1 cellular context compared by ENCODE assay signal in the genomic region with DNA sequence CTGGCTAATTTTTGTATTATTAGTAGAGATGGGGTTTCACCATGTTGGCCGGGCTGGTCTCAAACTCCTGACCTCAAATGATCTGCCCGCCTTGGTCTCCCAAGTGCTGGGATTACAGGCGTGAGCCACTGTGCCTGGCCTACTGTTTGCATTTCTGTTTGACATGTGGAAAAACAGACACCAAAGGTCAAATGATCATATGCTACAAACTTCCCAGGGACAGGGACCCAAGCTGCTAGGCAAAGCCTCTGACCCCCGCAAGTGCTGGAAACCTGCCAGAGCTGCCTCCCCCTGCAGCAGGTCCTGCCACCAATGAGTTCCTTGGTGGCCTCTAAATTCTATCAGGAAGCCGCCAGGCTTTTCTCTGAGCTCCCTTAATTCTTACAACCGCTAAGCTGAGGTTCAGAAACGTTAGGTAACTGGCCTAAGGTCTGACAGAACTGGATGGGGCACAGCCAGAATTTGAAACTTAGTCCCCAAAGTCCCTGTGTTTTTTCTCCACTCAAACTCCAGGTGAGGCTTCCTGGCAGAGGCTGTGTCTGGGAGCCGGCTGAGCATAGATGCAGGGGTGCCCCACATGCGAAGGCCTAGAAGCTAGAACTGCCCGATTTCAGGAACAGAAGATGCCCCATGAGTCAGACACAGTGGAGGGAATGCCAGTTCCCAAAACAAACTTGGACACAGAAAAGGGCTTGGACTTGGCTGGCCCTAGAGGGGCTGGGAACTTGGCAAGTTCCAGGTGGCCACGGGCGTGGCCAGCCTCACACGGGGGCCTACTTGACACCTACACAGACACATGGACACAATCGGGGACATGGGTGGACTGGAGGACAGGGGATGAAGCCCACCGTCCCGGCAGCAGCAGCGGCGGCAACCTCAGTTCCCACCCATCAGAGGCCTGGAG.
TF ChIP-seq lines count a peak whose summit lies in the region.

No MANE protein-coding gene starts in this region.

TF ChIP-seq in HepG2, 621 proteins besides CTCF, POLR2A, EP300 and RAD21 (continued from another document and continues in another):
- TF ChIP-seq, protein P1, sequence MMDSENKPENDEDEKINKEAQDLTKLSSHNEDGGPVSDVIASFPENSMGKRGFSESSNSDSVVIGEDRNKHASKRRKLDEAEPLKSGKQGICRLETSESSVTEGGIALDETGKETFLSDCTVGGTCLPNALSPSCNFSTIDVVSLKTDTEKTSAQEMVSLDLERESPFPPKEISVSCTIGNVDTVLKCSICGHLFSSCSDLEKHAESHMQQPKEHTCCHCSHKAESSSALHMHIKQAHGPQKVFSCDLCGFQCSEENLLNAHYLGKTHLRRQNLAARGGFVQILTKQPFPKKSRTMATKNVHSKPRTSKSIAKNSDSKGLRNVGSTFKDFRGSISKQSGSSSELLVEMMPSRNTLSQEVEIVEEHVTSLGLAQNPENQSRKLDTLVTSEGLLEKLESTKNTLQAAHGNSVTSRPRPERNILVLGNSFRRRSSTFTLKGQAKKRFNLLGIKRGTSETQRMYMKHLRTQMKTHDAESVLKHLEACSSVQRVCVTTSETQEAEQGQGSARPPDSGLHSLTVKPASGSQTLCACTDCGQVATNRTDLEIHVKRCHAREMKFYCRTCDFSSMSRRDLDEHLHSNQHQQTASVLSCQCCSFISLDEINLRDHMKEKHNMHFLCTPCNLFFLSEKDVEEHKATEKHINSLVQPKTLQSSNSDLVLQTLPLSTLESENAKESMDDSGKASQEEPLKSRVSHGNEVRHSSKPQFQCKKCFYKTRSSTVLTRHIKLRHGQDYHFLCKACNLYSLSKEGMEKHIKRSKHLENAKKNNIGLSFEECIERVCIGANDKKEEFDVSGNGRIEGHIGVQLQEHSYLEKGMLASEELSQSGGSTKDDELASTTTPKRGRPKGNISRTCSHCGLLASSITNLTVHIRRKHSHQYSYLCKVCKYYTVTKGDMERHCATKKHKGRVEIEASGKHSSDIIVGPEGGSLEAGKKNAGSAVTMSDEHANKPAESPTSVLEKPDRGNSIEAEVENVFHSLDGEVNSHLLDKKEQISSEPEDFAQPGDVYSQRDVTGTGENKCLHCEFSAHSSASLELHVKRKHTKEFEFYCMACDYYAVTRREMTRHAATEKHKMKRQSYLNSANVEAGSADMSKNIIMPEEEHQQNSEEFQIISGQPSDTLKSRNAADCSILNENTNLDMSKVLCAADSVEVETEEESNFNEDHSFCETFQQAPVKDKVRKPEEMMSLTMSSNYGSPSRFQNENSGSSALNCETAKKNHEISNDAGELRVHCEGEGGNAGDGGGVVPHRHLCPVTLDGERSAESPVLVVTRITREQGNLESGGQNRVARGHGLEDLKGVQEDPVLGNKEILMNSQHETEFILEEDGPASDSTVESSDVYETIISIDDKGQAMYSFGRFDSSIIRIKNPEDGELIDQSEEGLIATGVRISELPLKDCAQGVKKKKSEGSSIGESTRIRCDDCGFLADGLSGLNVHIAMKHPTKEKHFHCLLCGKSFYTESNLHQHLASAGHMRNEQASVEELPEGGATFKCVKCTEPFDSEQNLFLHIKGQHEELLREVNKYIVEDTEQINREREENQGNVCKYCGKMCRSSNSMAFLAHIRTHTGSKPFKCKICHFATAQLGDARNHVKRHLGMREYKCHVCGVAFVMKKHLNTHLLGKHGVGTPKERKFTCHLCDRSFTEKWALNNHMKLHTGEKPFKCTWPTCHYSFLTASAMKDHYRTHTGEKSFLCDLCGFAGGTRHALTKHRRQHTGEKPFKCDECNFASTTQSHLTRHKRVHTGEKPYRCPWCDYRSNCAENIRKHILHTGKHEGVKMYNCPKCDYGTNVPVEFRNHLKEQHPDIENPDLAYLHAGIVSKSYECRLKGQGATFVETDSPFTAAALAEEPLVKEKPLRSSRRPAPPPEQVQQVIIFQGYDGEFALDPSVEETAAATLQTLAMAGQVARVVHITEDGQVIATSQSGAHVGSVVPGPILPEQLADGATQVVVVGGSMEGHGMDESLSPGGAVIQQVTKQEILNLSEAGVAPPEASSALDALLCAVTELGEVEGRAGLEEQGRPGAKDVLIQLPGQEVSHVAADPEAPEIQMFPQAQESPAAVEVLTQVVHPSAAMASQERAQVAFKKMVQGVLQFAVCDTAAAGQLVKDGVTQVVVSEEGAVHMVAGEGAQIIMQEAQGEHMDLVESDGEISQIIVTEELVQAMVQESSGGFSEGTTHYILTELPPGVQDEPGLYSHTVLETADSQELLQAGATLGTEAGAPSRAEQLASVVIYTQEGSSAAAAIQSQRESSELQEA (CRISPR knock-in tag; IDR thresholded peaks at IDR 0.05; ENCODE audit: not compliant biosample characterization), result no peak
- TF ChIP-seq ZNF550 (CRISPR knock-in tag; IDR thresholded peaks at IDR 0.05; ENCODE audit: borderline replicate concordance), result no peak
- TF ChIP-seq ZFYVE20 (CRISPR knock-in tag; IDR thresholded peaks at IDR 0.05; ENCODE audit: borderline replicate concordance, low read depth), result no peak
- TF ChIP-seq MAFG (CRISPR knock-in tag; IDR thresholded peaks at IDR 0.05), result no peak
- no peak for TF ChIP-seq ZKSCAN5 (CRISPR knock-in tag; IDR thresholded peaks at IDR 0.05)
- no peak for TF ChIP-seq EHMT2 (IDR thresholded peaks at IDR 0.05; ENCODE audit: borderline replicate concordance, low read depth, low read length)
- TF ChIP-seq HDAC2 (CRISPR knock-in tag; IDR thresholded peaks at IDR 0.05), result peak; percentile 87
- TF ChIP-seq CBFB (CRISPR knock-in tag; IDR thresholded peaks at IDR 0.05), result no peak
- TF ChIP-seq ZNF614 (CRISPR knock-in tag; IDR thresholded peaks at IDR 0.05; ENCODE audit: borderline replicate concordance), result no peak; the same call in 1 of the 2 replicates
- no peak for TF ChIP-seq KLF15 (CRISPR knock-in tag; IDR thresholded peaks at IDR 0.05; ENCODE audit: borderline replicate concordance)
- TF ChIP-seq, protein P2, sequence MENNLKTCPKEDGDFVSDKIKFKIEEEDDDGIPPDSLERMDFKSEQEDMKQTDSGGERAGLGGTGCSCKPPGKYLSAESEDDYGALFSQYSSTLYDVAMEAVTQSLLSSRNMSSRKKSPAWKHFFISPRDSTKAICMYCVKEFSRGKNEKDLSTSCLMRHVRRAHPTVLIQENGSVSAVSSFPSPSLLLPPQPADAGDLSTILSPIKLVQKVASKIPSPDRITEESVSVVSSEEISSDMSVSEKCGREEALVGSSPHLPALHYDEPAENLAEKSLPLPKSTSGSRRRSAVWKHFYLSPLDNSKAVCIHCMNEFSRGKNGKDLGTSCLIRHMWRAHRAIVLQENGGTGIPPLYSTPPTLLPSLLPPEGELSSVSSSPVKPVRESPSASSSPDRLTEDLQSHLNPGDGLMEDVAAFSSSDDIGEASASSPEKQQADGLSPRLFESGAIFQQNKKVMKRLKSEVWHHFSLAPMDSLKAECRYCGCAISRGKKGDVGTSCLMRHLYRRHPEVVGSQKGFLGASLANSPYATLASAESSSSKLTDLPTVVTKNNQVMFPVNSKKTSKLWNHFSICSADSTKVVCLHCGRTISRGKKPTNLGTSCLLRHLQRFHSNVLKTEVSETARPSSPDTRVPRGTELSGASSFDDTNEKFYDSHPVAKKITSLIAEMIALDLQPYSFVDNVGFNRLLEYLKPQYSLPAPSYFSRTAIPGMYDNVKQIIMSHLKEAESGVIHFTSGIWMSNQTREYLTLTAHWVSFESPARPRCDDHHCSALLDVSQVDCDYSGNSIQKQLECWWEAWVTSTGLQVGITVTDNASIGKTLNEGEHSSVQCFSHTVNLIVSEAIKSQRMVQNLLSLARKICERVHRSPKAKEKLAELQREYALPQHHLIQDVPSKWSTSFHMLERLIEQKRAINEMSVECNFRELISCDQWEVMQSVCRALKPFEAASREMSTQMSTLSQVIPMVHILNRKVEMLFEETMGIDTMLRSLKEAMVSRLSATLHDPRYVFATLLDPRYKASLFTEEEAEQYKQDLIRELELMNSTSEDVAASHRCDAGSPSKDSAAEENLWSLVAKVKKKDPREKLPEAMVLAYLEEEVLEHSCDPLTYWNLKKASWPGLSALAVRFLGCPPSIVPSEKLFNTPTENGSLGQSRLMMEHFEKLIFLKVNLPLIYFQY (CRISPR knock-in tag; IDR thresholded peaks at IDR 0.05; ENCODE audit: borderline replicate concordance), result no peak
- no peak for TF ChIP-seq ZNF605 (CRISPR knock-in tag; IDR thresholded peaks at IDR 0.05)
- no peak for TF ChIP-seq ZNF564 (CRISPR knock-in tag; IDR thresholded peaks at IDR 0.05)
- TF ChIP-seq ARID2 (CRISPR knock-in tag; IDR thresholded peaks at IDR 0.05; ENCODE audit: borderline replicate concordance), result no peak
- TF ChIP-seq ZNF484 (CRISPR knock-in tag; IDR thresholded peaks at IDR 0.05; ENCODE audit: borderline replicate concordance, low read depth), result no peak
- no peak for TF ChIP-seq ZNF777 (CRISPR knock-in tag; IDR thresholded peaks at IDR 0.05)
- TF ChIP-seq, protein P3, sequence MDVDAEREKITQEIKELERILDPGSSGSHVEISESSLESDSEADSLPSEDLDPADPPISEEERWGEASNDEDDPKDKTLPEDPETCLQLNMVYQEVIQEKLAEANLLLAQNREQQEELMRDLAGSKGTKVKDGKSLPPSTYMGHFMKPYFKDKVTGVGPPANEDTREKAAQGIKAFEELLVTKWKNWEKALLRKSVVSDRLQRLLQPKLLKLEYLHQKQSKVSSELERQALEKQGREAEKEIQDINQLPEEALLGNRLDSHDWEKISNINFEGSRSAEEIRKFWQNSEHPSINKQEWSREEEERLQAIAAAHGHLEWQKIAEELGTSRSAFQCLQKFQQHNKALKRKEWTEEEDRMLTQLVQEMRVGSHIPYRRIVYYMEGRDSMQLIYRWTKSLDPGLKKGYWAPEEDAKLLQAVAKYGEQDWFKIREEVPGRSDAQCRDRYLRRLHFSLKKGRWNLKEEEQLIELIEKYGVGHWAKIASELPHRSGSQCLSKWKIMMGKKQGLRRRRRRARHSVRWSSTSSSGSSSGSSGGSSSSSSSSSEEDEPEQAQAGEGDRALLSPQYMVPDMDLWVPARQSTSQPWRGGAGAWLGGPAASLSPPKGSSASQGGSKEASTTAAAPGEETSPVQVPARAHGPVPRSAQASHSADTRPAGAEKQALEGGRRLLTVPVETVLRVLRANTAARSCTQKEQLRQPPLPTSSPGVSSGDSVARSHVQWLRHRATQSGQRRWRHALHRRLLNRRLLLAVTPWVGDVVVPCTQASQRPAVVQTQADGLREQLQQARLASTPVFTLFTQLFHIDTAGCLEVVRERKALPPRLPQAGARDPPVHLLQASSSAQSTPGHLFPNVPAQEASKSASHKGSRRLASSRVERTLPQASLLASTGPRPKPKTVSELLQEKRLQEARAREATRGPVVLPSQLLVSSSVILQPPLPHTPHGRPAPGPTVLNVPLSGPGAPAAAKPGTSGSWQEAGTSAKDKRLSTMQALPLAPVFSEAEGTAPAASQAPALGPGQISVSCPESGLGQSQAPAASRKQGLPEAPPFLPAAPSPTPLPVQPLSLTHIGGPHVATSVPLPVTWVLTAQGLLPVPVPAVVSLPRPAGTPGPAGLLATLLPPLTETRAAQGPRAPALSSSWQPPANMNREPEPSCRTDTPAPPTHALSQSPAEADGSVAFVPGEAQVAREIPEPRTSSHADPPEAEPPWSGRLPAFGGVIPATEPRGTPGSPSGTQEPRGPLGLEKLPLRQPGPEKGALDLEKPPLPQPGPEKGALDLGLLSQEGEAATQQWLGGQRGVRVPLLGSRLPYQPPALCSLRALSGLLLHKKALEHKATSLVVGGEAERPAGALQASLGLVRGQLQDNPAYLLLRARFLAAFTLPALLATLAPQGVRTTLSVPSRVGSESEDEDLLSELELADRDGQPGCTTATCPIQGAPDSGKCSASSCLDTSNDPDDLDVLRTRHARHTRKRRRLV (CRISPR knock-in tag; IDR thresholded peaks at IDR 0.05), result 0 out of 2 replicates have a peak, but pooled peaks have one; percentile 51
- no peak for TF ChIP-seq KLF6 (CRISPR knock-in tag; IDR thresholded peaks at IDR 0.05)
- 0 out of 2 replicates have a peak, but pooled peaks have one; percentile 36 for TF ChIP-seq ZNF160 (CRISPR knock-in tag; IDR thresholded peaks at IDR 0.05)
- 0 out of 2 replicates have a peak, but pooled peaks have one; percentile 18 for TF ChIP-seq NFYB (CRISPR knock-in tag; IDR thresholded peaks at IDR 0.05)
- TF ChIP-seq XBP1 (CRISPR knock-in tag; IDR thresholded peaks at IDR 0.05), result no peak
- TF ChIP-seq ZNF430 (CRISPR knock-in tag; IDR thresholded peaks at IDR 0.05), result peak; percentile 81; the same call in 1 of the 2 replicates
- TF ChIP-seq ZNF780A (CRISPR knock-in tag; IDR thresholded peaks at IDR 0.05), result peak; percentile 45; the same call in 1 of the 2 replicates
- no peak for TF ChIP-seq ZMYM4 (CRISPR knock-in tag; IDR thresholded peaks at IDR 0.05)
- TF ChIP-seq ZMYM3 (CRISPR knock-in tag; IDR thresholded peaks at IDR 0.05), result peak; percentile 83; the same call in 1 of the 2 replicates
- TF ChIP-seq ZSCAN29 (CRISPR knock-in tag; conservative IDR thresholded peaks at IDR 0.05), result no peak
